Comparison of ENCODE assay signal across 8 cellular contexts in the genomic region with DNA sequence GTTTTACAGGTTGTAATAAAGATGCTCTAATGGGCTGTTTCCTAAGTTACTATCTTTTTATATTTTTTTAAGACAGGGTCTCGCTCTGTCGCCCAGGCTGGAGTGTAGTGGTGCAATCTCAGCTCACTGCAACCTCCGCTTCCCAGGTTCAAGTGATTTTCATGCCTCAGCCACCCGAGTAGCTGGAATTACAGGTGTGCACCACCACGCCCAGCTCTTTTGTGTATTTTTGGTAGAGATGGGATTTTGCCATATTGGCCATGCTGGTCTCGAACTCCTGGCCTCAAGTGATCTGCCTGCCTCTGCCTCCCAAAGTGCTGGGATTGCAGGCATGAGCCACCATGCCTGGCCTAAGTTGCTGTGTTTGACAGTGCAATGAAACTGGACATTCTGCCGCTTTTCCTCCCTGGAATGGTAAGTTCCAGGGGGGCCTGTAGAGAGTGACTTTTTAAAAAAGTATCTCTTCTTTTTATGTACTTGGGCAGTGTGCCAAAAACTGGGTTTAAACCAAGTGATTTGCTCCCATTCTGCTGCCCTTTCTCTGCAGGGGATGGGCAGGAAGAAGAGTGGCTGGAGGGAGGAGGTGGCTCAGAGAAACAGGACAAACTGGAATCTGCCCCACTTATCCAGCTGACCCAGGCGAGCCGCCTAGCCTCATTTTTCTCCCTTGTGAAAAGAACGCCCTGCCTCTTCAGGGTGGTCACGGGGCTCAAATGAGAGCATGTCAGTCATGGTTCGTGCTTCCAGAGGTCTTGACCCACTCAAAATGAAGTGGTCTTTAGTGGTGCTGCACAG. TPM values are rescaled to one million over a fixed set of nuclear protein-coding genes. Genes with fewer than 3 reads are reported as not detected.
A peak's percentile ranks its signal among the peaks of the same experiment; 100 is the strongest.
DNase-seq lines count a peak whose midpoint lies in the region; ATAC-seq, FAIRE-seq and TF ChIP-seq lines count a peak whose summit lies in the region.

No MANE protein-coding gene starts in this region.

- POLR2A ChIA-PET in CD4-positive, alpha-beta memory T cell (lab: Charles Lee; ENCODE audit: partially characterized antibody) = interaction anchor here (2.9 kb wide), 1 partner anchor 11 kb away, joined by 42 read pairs; no protein-coding TSS in a partner anchor

- no peak overlapping the region for H3K4me3 ChIP-seq in CD4-positive, alpha-beta memory T cell (ENCODE audit: low read length in 2 of 2)

- no peaks in the 10 kb centered on the region for H3K27me3 ChIP-seq in CD4-positive, alpha-beta memory T cell (ENCODE audit: insufficient read depth, low read length)

- peak overlapping the region; percentile 27 to 92 (median 90) for H3K4me3 Mint-ChIP-seq in CD4-positive, alpha-beta memory T cell
- H3K4me3 Mint-ChIP-seq in IgD-negative memory B cell (peak overlapping the region; percentile 90 to 95 (median 92)), memory B cell (peak overlapping the region; percentile 55)
- H3K4me3 Mint-ChIP-seq in activated naive CD8-positive, alpha-beta T cell treated with anti-CD3 and anti-CD28 coated beads for 36 hours = peak overlapping the region; percentile 86

- no peaks in the 10 kb centered on the region for H3K9me3 ChIP-seq in CD4-positive, alpha-beta memory T cell (ENCODE audit: control insufficient read depth in 1 of 2, low read length in 2 of 2)

- ATAC-seq in memory B cell (ENCODE audit: low read depth) = no peak
- no peak for ATAC-seq in GM21529 (IDR thresholded peaks at IDR 0.05; ENCODE audit: unreplicated experiment)

- H3K4me1 ChIP-seq in CD4-positive, alpha-beta memory T cell (ENCODE audit: insufficient read depth, low read length) = peaks cover 29% of the 10 kb centered on the region

- peaks cover 21 to 56% (median 37%) of the 10 kb centered on the region in 4 donors for H3K4me1 Mint-ChIP-seq in CD4-positive, alpha-beta memory T cell
- H3K4me1 Mint-ChIP-seq in IgD-negative memory B cell = peaks cover 31 to 47% (median 34%) of the 10 kb centered on the region in 3 donors
- peaks cover 31% of the 10 kb centered on the region for H3K4me1 Mint-ChIP-seq in activated naive CD8-positive, alpha-beta T cell treated with anti-CD3 and anti-CD28 coated beads for 36 hours
- H3K4me1 Mint-ChIP-seq in memory B cell = peaks cover 17% of the 10 kb centered on the region

- no peak for TF ChIP-seq CTCF in D721Med (IDR thresholded peaks at IDR 0.05; ENCODE audit: insufficient read depth, missing control alignments)

- H3K9me3 Mint-ChIP-seq in CD4-positive, alpha-beta memory T cell = no peaks in the 10 kb centered on the region
- no peaks in the 10 kb centered on the region for H3K9me3 Mint-ChIP-seq in IgD-negative memory B cell
- no peaks in the 10 kb centered on the region for H3K9me3 Mint-ChIP-seq in activated naive CD8-positive, alpha-beta T cell treated with anti-CD3 and anti-CD28 coated beads for 36 hours
- no peaks in the 10 kb centered on the region for H3K9me3 Mint-ChIP-seq in memory B cell

- H3K27ac Mint-ChIP-seq in CD4-positive, alpha-beta memory T cell = peak overlapping the region in 4 of 7 donors; percentile 3 to 84 (median 74)
- H3K27ac Mint-ChIP-seq in IgD-negative memory B cell (peak overlapping the region in 2 of 3 donors; percentile 77 to 93), memory B cell (peak overlapping the region; percentile 24)
- no peak overlapping the region for H3K27ac Mint-ChIP-seq in activated naive CD8-positive, alpha-beta T cell treated with anti-CD3 and anti-CD28 coated beads for 36 hours

- CTCF ChIA-PET in CD4-positive, alpha-beta memory T cell (lab: Charles Lee; ENCODE audit: partially characterized antibody) = no interaction called here

- H3K27me3 Mint-ChIP-seq in CD4-positive, alpha-beta memory T cell = no peaks in the 10 kb centered on the region
- H3K27me3 Mint-ChIP-seq in IgD-negative memory B cell (no peaks in the 10 kb centered on the region), memory B cell (no peaks in the 10 kb centered on the region)
- H3K27me3 Mint-ChIP-seq in activated naive CD8-positive, alpha-beta T cell treated with anti-CD3 and anti-CD28 coated beads for 36 hours = no peaks in the 10 kb centered on the region

- H3K27ac ChIP-seq in CD4-positive, alpha-beta memory T cell (ENCODE audit: low read depth, low read length) = no peak overlapping the region

- H3K36me3 Mint-ChIP-seq in CD4-positive, alpha-beta memory T cell = peaks cover 39 to 42% of the 10 kb centered on the region in 2 donors
- H3K36me3 Mint-ChIP-seq in IgD-negative memory B cell = peaks cover 3% of the 10 kb centered on the region
- peaks cover 11% of the 10 kb centered on the region for H3K36me3 Mint-ChIP-seq in activated naive CD8-positive, alpha-beta T cell treated with anti-CD3 and anti-CD28 coated beads for 36 hours
- H3K36me3 Mint-ChIP-seq in memory B cell = peaks cover 19% of the 10 kb centered on the region

- intact Hi-C loops in CD4-positive, alpha-beta memory T cell (cut with micrococcal nuclease) = no loop called here

- H3K36me3 ChIP-seq in CD4-positive, alpha-beta memory T cell (ENCODE audit: insufficient read depth, low read length) = peaks cover 13% of the 10 kb centered on the region

- no peak for DNase-seq in CD4-positive, alpha-beta memory T cell
- no peak for DNase-seq in activated naive CD8-positive, alpha-beta T cell treated with anti-CD3 and anti-CD28 coated beads for 36 hours
- no peak for DNase-seq in memory B cell (ENCODE audit: low spot score in 2 of 2)
- no peak for DNase-seq in SKM-1 treated with dmso at 0.1 percent for 144 hours (lab: John Stamatoyannopoulos, UW; ENCODE audit: unreplicated experiment)
- DNase-seq in D721Med (ENCODE audit: insufficient read length, low spot score) = no peak
- no peak for DNase-seq in stimulated activated CD8-positive, alpha-beta memory T cell treated with anti-CD3 and anti-CD28 coated beads, Interleukin-4, amount 100 ng/mL, for 48 hours

- no peak for FAIRE-seq in D721Med (lab: Jason Lieb, UNC)

RNA-seq across cellular contexts. Expression of gene SLC37A1, which starts 2.3 kb away (rescaled TPM):
- total RNA-seq in CD4-positive, alpha-beta memory T cell = 10 to 100 TPM; 18.1 to 18.5 TPM
- polyA plus RNA-seq in CD4-positive, alpha-beta memory T cell = 1 to 10 TPM; 4.7 to 7.0 TPM
- 14.8 TPM for polyA plus RNA-seq in IgD-negative memory B cell
- total RNA-seq in activated naive CD8-positive, alpha-beta T cell treated with anti-CD3 and anti-CD28 coated beads for 36 hours = 10 to 100 TPM; 15.7 to 17.5 TPM

RNA-seq across cellular contexts. Expression of gene RSPH1, which starts 19.9 kb away (rescaled TPM):
- not detected for total RNA-seq in CD4-positive, alpha-beta memory T cell
- not detected for polyA plus RNA-seq in CD4-positive, alpha-beta memory T cell
- not detected for polyA plus RNA-seq in IgD-negative memory B cell
- total RNA-seq in activated naive CD8-positive, alpha-beta T cell treated with anti-CD3 and anti-CD28 coated beads for 36 hours = under 1 TPM in 1 of 2 experiments, not detected in 1; 0.32 TPM
